ENCODE assay signal across 10 cellular contexts in genomic region chr5:157267766-157268480, GRCh38. TPM values are rescaled to one million over a fixed set of nuclear protein-coding genes. Genes with fewer than 3 reads are reported as not detected.
A peak's percentile ranks its signal among the peaks of the same experiment; 100 is the strongest.
DNase-seq lines count a peak whose midpoint lies in the region; ATAC-seq and TF ChIP-seq lines count a peak whose summit lies in the region.
"Had no signal": no experiment of that assay in that cellular context is flagged by ENCODE, and none has a peak within 500 bp of the region (broad histone marks: within the 10 kb centered on the region; RNA-seq: fewer than 3 reads in every experiment).

No MANE protein-coding gene starts in this region.

- no peaks in the 10 kb centered on the region for H3K9me3 Mint-ChIP-seq in activated naive CD4-positive, alpha-beta T cell treated with anti-CD3 and anti-CD28 coated beads, Interleukin-2, amount 10 ng/mL, durations not matched to agents 7 days and 5 days
- no peaks in the 10 kb centered on the region for H3K9me3 Mint-ChIP-seq in activated naive CD8-positive, alpha-beta T cell treated with anti-CD3 and anti-CD28 coated beads, Interleukin-2, amount 50 U/mL, for 24 hours

- H3K9me3 ChIP-seq in upper lobe of right lung: no peaks in the 10 kb centered on the region
- H3K9me3 ChIP-seq: body of pancreas had no signal

- no peak for DNase-seq in activated naive CD4-positive, alpha-beta T cell treated with anti-CD3 and anti-CD28 coated beads, Interleukin-2, amount 10 ng/mL, durations not matched to agents 7 days and 5 days
- DNase-seq in activated naive CD4-positive, alpha-beta T cell treated with Interleukin-2 at 50 U/mL for 16 hours: no peak
- DNase-seq in activated naive CD8-positive, alpha-beta T cell treated with anti-CD3 and anti-CD28 coated beads, Interleukin-2, amount 50 U/mL, for 24 hours: no peak
- DNase-seq in left kidney (ENCODE audit: low read depth, low spot score) (peak; percentile 26), upper lobe of right lung (no peak), NCI-H226 (no peak), NOMO-1 (lab: John Stamatoyannopoulos, UW; ENCODE audit: unreplicated experiment in 2 of 2) (no peak)
- DNase-seq: body of pancreas had no signal

- intact Hi-C loops in upper lobe of right lung (cut with DNase I): no loop called here

- no peak for TF ChIP-seq CTCF in upper lobe of right lung (IDR thresholded peaks at IDR 0.05)

- peak overlapping the region; percentile 85 for H3K4me3 Mint-ChIP-seq in activated naive CD4-positive, alpha-beta T cell treated with anti-CD3 and anti-CD28 coated beads, Interleukin-2, amount 10 ng/mL, durations not matched to agents 7 days and 5 days
- H3K4me3 Mint-ChIP-seq in activated naive CD8-positive, alpha-beta T cell treated with anti-CD3 and anti-CD28 coated beads, Interleukin-2, amount 50 U/mL, for 24 hours: peak overlapping the region; percentile 90

- H3K36me3 ChIP-seq in upper lobe of right lung: no peaks in the 10 kb centered on the region

- H3K27ac ChIP-seq in upper lobe of right lung: peak overlapping the region; percentile 13
- H3K27ac ChIP-seq: SK-N-MC had no signal

- peak overlapping the region; percentile 84 for H3K27ac Mint-ChIP-seq in activated naive CD4-positive, alpha-beta T cell treated with anti-CD3 and anti-CD28 coated beads, Interleukin-2, amount 10 ng/mL, durations not matched to agents 7 days and 5 days
- peak overlapping the region; percentile 94 for H3K27ac Mint-ChIP-seq in activated naive CD8-positive, alpha-beta T cell treated with anti-CD3 and anti-CD28 coated beads, Interleukin-2, amount 50 U/mL, for 24 hours

- H3K4me1 Mint-ChIP-seq in activated naive CD4-positive, alpha-beta T cell treated with anti-CD3 and anti-CD28 coated beads, Interleukin-2, amount 10 ng/mL, durations not matched to agents 7 days and 5 days: peaks cover 73% of the 10 kb centered on the region
- peaks cover 81% of the 10 kb centered on the region for H3K4me1 Mint-ChIP-seq in activated naive CD8-positive, alpha-beta T cell treated with anti-CD3 and anti-CD28 coated beads, Interleukin-2, amount 50 U/mL, for 24 hours

- peaks cover 7% of the 10 kb centered on the region for H3K4me1 ChIP-seq in upper lobe of right lung

- H3K4me3 ChIP-seq in upper lobe of right lung: no peak overlapping the region
- H3K4me3 ChIP-seq: body of pancreas, SK-N-MC had no signal

- H3K36me3 Mint-ChIP-seq in activated naive CD4-positive, alpha-beta T cell treated with anti-CD3 and anti-CD28 coated beads, Interleukin-2, amount 10 ng/mL, durations not matched to agents 7 days and 5 days: peaks cover 61% of the 10 kb centered on the region
- peaks cover 34% of the 10 kb centered on the region for H3K36me3 Mint-ChIP-seq in activated naive CD8-positive, alpha-beta T cell treated with anti-CD3 and anti-CD28 coated beads, Interleukin-2, amount 50 U/mL, for 24 hours (ENCODE audit: low read depth)

- H3K27me3 Mint-ChIP-seq in activated naive CD4-positive, alpha-beta T cell treated with anti-CD3 and anti-CD28 coated beads, Interleukin-2, amount 10 ng/mL, durations not matched to agents 7 days and 5 days: peaks cover 3% of the 10 kb centered on the region
- no peaks in the 10 kb centered on the region for H3K27me3 Mint-ChIP-seq in activated naive CD8-positive, alpha-beta T cell treated with anti-CD3 and anti-CD28 coated beads, Interleukin-2, amount 50 U/mL, for 24 hours

- ATAC-seq in activated naive CD8-positive, alpha-beta T cell treated with anti-CD3 and anti-CD28 coated beads, Interleukin-2, amount 50 U/mL, for 24 hours: no peak
- no peak for ATAC-seq in upper lobe of right lung
- ATAC-seq in HG03457 (IDR thresholded peaks at IDR 0.05; ENCODE audit: unreplicated experiment): no peak
- ATAC-seq: body of pancreas had no signal

- H3K27me3 ChIP-seq in upper lobe of right lung: no peaks in the 10 kb centered on the region
- H3K27me3 ChIP-seq: body of pancreas had no signal

- CTCF ChIA-PET in activated naive CD4-positive, alpha-beta T cell treated with anti-CD3 and anti-CD28 coated beads, Interleukin-2, amount 10 ng/mL, durations not matched to agents 7 days and 5 days (lab: Charles Lee): interaction anchor here (0.8 to 1.9 kb wide), 6 partner anchors 15 to 113 kb away, joined by 3 to 9 read pairs (median 4); no protein-coding TSS in a partner anchor

RNA-seq across cellular contexts. Expression of gene CYFIP2, which starts 2.0 kb away (rescaled TPM):
- 37.1 TPM for total RNA-seq in upper lobe of right lung
